Comparison of ENCODE assay signal across 15 cellular contexts in genomic region chr2:226514895-226515294, GRCh38.
DNase-seq lines count a peak whose midpoint lies in the region; ATAC-seq, FAIRE-seq and TF ChIP-seq lines count a peak whose summit lies in the region.
"Had no signal": no experiment of that assay in that cellular context is flagged by ENCODE, and none has a peak within 500 bp of the region (broad histone marks: within the 10 kb centered on the region; RNA-seq: fewer than 3 reads in every experiment).

No MANE protein-coding gene starts in this region.

- no peak for FAIRE-seq in keratinocyte (lab: Jason Lieb, UNC)

- no peaks in the 10 kb centered on the region for H3K27me3 Mint-ChIP-seq in Calu3 (ENCODE audit: unreplicated experiment)

- peaks cover 14% of the 10 kb centered on the region for H3K4me1 ChIP-seq in mammary epithelial cell (ENCODE audit: insufficient read depth, low read length)
- peaks cover 9% of the 10 kb centered on the region for H3K4me1 ChIP-seq in keratinocyte (ENCODE audit: control insufficient read depth, extremely low read depth, insufficient read depth, low read length)
- H3K4me1 ChIP-seq in esophagus muscularis mucosa = no peaks in the 10 kb centered on the region
- H3K4me1 ChIP-seq: parathyroid adenoma had no signal

- BruUV-seq in Calu3 (replicated peaks; lab: Mats Ljungman, UMichigan) (no TSS peak), mammary epithelial cell (replicated peaks; lab: Mats Ljungman, UMichigan) (no TSS peak)

- ATAC-seq in HG02981 (IDR thresholded peaks at IDR 0.05; ENCODE audit: unreplicated experiment) = no peak
- ATAC-seq: activated CD8-positive, alpha-beta T cell treated with anti-CD3 and anti-CD28 coated beads for 36 hours had no signal

- H4K20me1 ChIP-seq in mammary epithelial cell (ENCODE audit: insufficient read depth, low read length) = no peaks in the 10 kb centered on the region
- no peaks in the 10 kb centered on the region for H4K20me1 ChIP-seq in keratinocyte (ENCODE audit: control insufficient read depth, extremely low read depth, insufficient read depth, low read length)

- dilution Hi-C loops in mammary epithelial cell (cut with HindIII; ENCODE audit: low sequenced_read_pairs) = no loop called here
- dilution Hi-C loops in keratinocyte (cut with MboI; ENCODE audit: extremely low pct_ligation_motif_present, low sequenced_read_pairs) = no loop called here

- peaks cover 19% of the 10 kb centered on the region for H3K4me1 Mint-ChIP-seq in Calu3 (ENCODE audit: low read depth, unreplicated experiment)
- H3K4me1 Mint-ChIP-seq: B cell had no signal

- H3K9me3 ChIP-seq in mammary epithelial cell (replicated peaks; ENCODE audit: insufficient read depth, low read length) (no peaks in the 10 kb centered on the region), keratinocyte (ENCODE audit: control insufficient read depth, low read depth, low read length) (no peaks in the 10 kb centered on the region), esophagus muscularis mucosa (no peaks in the 10 kb centered on the region)

- H3K9ac ChIP-seq in mammary epithelial cell (ENCODE audit: insufficient read depth, low read length) (no peak overlapping the region), keratinocyte (ENCODE audit: control insufficient read depth, extremely low read depth, insufficient read depth, low read length) (no peak overlapping the region)
- H3K9ac ChIP-seq: parathyroid adenoma had no signal

- H3K4me3 ChIP-seq in mammary epithelial cell (replicated peaks in 1 of 3; ENCODE audit: insufficient read depth in 1 of 3, low read depth in 2 of 3, low read length in 3 of 3) (no peak overlapping the region), keratinocyte (ENCODE audit: control insufficient read depth in 2 of 3, extremely low read depth in 1 of 3, insufficient read depth in 2 of 3, low read depth in 1 of 3, low read length in 3 of 3) (no peak overlapping the region), esophagus muscularis mucosa (no peak overlapping the region)

- H3K79me2 ChIP-seq in mammary epithelial cell (ENCODE audit: insufficient read depth, low read length) (no peaks in the 10 kb centered on the region), keratinocyte (ENCODE audit: control insufficient read depth, insufficient read depth, low read length) (no peaks in the 10 kb centered on the region)
- H3K79me2 ChIP-seq: parathyroid adenoma had no signal

- H3K27ac Mint-ChIP-seq in Calu3 (ENCODE audit: unreplicated experiment) = peak overlapping the region; percentile 37
- H3K27ac Mint-ChIP-seq: activated CD8-positive, alpha-beta T cell treated with anti-CD3 and anti-CD28 coated beads for 36 hours; B cell had no signal

- H3K36me3 Mint-ChIP-seq in Calu3 (ENCODE audit: insufficient read depth, unreplicated experiment) = no peaks in the 10 kb centered on the region

- TF ChIP-seq POLR2A in esophagus muscularis mucosa (IDR thresholded peaks at IDR 0.05; ENCODE audit: low read depth) = no peak

- H3K36me3 ChIP-seq in mammary epithelial cell (ENCODE audit: insufficient read depth, low read length) (no peaks in the 10 kb centered on the region), keratinocyte (ENCODE audit: control insufficient read depth in 2 of 2, extremely low read depth in 1 of 2, insufficient read depth in 2 of 2, low read length in 2 of 2) (no peaks in the 10 kb centered on the region), esophagus muscularis mucosa (no peaks in the 10 kb centered on the region)

- H2AFZ ChIP-seq in mammary epithelial cell (ENCODE audit: low read depth, low read length) (no peak overlapping the region), keratinocyte (ENCODE audit: control insufficient read depth, low read length) (no peak overlapping the region)
- H2AFZ ChIP-seq: parathyroid adenoma had no signal

- CTCF ChIA-PET in Calu3 (lab: Charles Lee) = no interaction called here
- CTCF ChIA-PET in mammary epithelial cell (lab: Charles Lee; ENCODE audit: low non-redundant PET) = no interaction called here

- 6% methylated on average over 1 of the region's 1 CpG for WGBS in mammary epithelial cell (ENCODE audit: low coverage, missing lambda C conversion rate)
- WGBS in esophagus muscularis mucosa = 0% methylated on average over 1 of the region's 1 CpG

- TF ChIP-seq EP300 in esophagus muscularis mucosa (IDR thresholded peaks at IDR 0.05) = no peak

- no peak overlapping the region for H3K4me3 Mint-ChIP-seq in Calu3 (ENCODE audit: low read depth, unreplicated experiment)
- H3K4me3 Mint-ChIP-seq: activated CD8-positive, alpha-beta T cell treated with anti-CD3 and anti-CD28 coated beads for 36 hours; B cell had no signal

- H3K27ac ChIP-seq in mammary epithelial cell (ENCODE audit: insufficient read depth, low read depth, low read length) (peak overlapping the region; percentile 86), keratinocyte (ENCODE audit: control insufficient read depth, insufficient read depth, low read length) (no peak overlapping the region), esophagus muscularis mucosa (replicated peaks in 1 of 4) (no peak overlapping the region)
- H3K27ac ChIP-seq: parathyroid adenoma had no signal

- H3K4me2 ChIP-seq in mammary epithelial cell (ENCODE audit: insufficient read depth, low read depth, low read length) = peak overlapping the region; percentile 49
- no peak overlapping the region for H3K4me2 ChIP-seq in keratinocyte (ENCODE audit: control insufficient read depth, extremely low read depth, insufficient read depth, low read depth, low read length)

- in situ Hi-C loops in mammary epithelial cell (cut with MboI; ENCODE audit: low sequenced_read_pairs in 2 of 2) = no loop called here

- H3K9me3 Mint-ChIP-seq in Calu3 (ENCODE audit: low read depth, unreplicated experiment) = peaks cover 3% of the 10 kb centered on the region

- H3K9me1 ChIP-seq in keratinocyte (ENCODE audit: control insufficient read depth, extremely low read depth, insufficient read depth, low read length) = no peaks in the 10 kb centered on the region

- DNase-seq in Calu3 = no peak
- DNase-seq in LHCN-M2 (ENCODE audit: low read depth) = peak; percentile 81
- peak; percentile 84 for DNase-seq in mammary epithelial cell
- peak; percentile 62 for DNase-seq in keratinocyte (ENCODE audit: low read depth, low spot score)
- DNase-seq in cortex of kidney (lab: John Stamatoyannopoulos, UW) = no peak
- no peak for DNase-seq in esophagus muscularis mucosa (ENCODE audit: extremely low spot score)
- no peak for DNase-seq in OCI-M1 (lab: John Stamatoyannopoulos, UW)
- DNase-seq: activated CD8-positive, alpha-beta T cell treated with anti-CD3 and anti-CD28 coated beads for 36 hours; amygdala; NCI-H1694; NCI-H446 treated with DMSO at 0.1 percent for 48 hours; stimulated activated CD4-positive, alpha-beta T cell treated with anti-CD3 and anti-CD28 coated beads, Interleukin-12 subunit alpha, Interleukin-12 subunit beta, amount 100 ng/mL, for 4 hours had no signal

- H3K27me3 ChIP-seq in mammary epithelial cell (ENCODE audit: insufficient read depth, low read length) (no peaks in the 10 kb centered on the region), keratinocyte (ENCODE audit: control insufficient read depth, extremely low read depth, insufficient read depth, low read length) (no peaks in the 10 kb centered on the region), esophagus muscularis mucosa (no peaks in the 10 kb centered on the region)

- intact Hi-C loops in Calu3 (cut with micrococcal nuclease; ENCODE audit: unreplicated experiment) (loop anchor here (5.0 kb wide), 1 partner anchor 62 kb away; no protein-coding TSS in a partner anchor), mammary epithelial cell (cut with micrococcal nuclease) (loop anchor here (10.0 kb wide), 1 partner anchor 280 kb away; the partner anchor contains the start of gene IRS1), esophagus muscularis mucosa (cut with DNase I) (no loop called here)

- TF ChIP-seq CTCF in Calu3 (IDR thresholded peaks at IDR 0.05; ENCODE audit: unreplicated experiment) (no peak), mammary epithelial cell (conservative IDR thresholded peaks at IDR 0.05 in 1 of 2, IDR thresholded peaks at IDR 0.05 in 1 of 2; ENCODE audit: extremely low read depth in 1 of 2, insufficient read depth in 1 of 2, low read depth in 1 of 2, low read length in 2 of 2) (no peak), keratinocyte (optimal IDR thresholded peaks at IDR 0.05 in 1 of 3, IDR thresholded peaks at IDR 0.05 in 1 of 3, conservative IDR thresholded peaks at IDR 0.05 in 1 of 3; ENCODE audit: extremely low read depth in 1 of 3, insufficient read depth in 2 of 3, low read length in 3 of 3) (no peak), esophagus muscularis mucosa (IDR thresholded peaks at IDR 0.05) (no peak)

Comparison
In these comparisons a context has a peak if more than half of its experiments do, and no peak if none do; other contexts are left out.
1. DNase-seq: peak in LHCN-M2 (single experiment), mammary epithelial cell (single experiment) and keratinocyte (single experiment); none in Calu3 (single experiment), cortex of kidney (single experiment), esophagus muscularis mucosa (single experiment) and OCI-M1 (single experiment).